In genomic region chr17:80847506-80848230, GRCh38 we compare ENCODE assay signal across 9 cellular contexts.
A peak's percentile ranks its signal among the peaks of the same experiment; 100 is the strongest.
DNase-seq lines count a peak whose midpoint lies in the region; ATAC-seq and TF ChIP-seq lines count a peak whose summit lies in the region.
"Had no signal": no experiment of that assay in that cellular context is flagged by ENCODE, and none has a peak within 500 bp of the region (broad histone marks: within the 10 kb centered on the region; RNA-seq: fewer than 3 reads in every experiment).

No MANE protein-coding gene starts in this region.

- no peak overlapping the region for H3K9ac ChIP-seq in rectal smooth muscle tissue (ENCODE audit: low read length)

- no peak for TF ChIP-seq CTCF in tibial artery (IDR thresholded peaks at IDR 0.05)
- TF ChIP-seq CTCF in GM13977 (IDR thresholded peaks at IDR 0.05; ENCODE audit: extremely low read depth, insufficient read depth, missing control alignments) = no peak

- H3K4me3 ChIP-seq in rectal smooth muscle tissue (ENCODE audit: low read length) (peak overlapping the region; percentile 7), tibial artery (no peak overlapping the region)

- in situ Hi-C loops in GM13977 (cut with MboI; ENCODE audit: low pct_unique_long_range_greater_than_20kb, low sequenced_read_pairs, unreplicated experiment) = no loop called here

- H3K36me3 ChIP-seq in rectal smooth muscle tissue (ENCODE audit: control insufficient read depth, insufficient read depth, low read length) (peaks cover 3% of the 10 kb centered on the region), tibial artery (peaks cover 12 to 46% (median 37%) of the 10 kb centered on the region in 3 donors)

- no peaks in the 10 kb centered on the region for H3K4me1 ChIP-seq in rectal smooth muscle tissue (ENCODE audit: control insufficient read depth, insufficient read depth, low read length)
- H3K4me1 ChIP-seq in tibial artery = peaks cover 0 to 7% (median 0%) of the 10 kb centered on the region in 4 donors

- H3K27me3 ChIP-seq in rectal smooth muscle tissue (ENCODE audit: control insufficient read depth, insufficient read depth, low read length) (no peaks in the 10 kb centered on the region), tibial artery (no peaks in the 10 kb centered on the region)

- DNase-seq in activated gamma-delta T cell treated with Interleukin-2 at 50 U/mL for 16 hours = peak; percentile 66
- DNase-seq in activated gamma-delta T cell (lab: John Stamatoyannopoulos, UW) = no peak
- DNase-seq in activated effector memory CD4-positive, alpha-beta T cell treated with Interleukin-2 at 50 U/mL for 16 hours = peak; percentile 82
- DNase-seq in tibial artery = peak; percentile 12 to 46
- DNase-seq in GM13977 (ENCODE audit: low spot score) = no peak

- intact Hi-C loops in tibial artery (cut with DNase I; ENCODE audit: low total_unique reads) = no loop called here

- H3K27ac ChIP-seq in rectal smooth muscle tissue (ENCODE audit: low read depth, low read length) = no peak overlapping the region
- H3K27ac ChIP-seq in tibial artery = no peak overlapping the region
- H3K27ac ChIP-seq: 22Rv1 had no signal

- no peak for ATAC-seq in GM21381 (IDR thresholded peaks at IDR 0.05; ENCODE audit: unreplicated experiment)
- no peak for ATAC-seq in GM19452 (IDR thresholded peaks at IDR 0.05; ENCODE audit: unreplicated experiment)

- H3K9me3 ChIP-seq in tibial artery = no peaks in the 10 kb centered on the region

Comparison
In these comparisons a context has a peak if more than half of its experiments do, and no peak if none do; other contexts are left out.
1. DNase-seq: peak in activated gamma-delta T cell treated with Interleukin-2 at 50 U/mL for 16 hours (single experiment), activated effector memory CD4-positive, alpha-beta T cell treated with Interleukin-2 at 50 U/mL for 16 hours (single experiment) and tibial artery (2 of 2); none in activated gamma-delta T cell (single experiment) and GM13977 (single experiment).